In the genomic region with DNA sequence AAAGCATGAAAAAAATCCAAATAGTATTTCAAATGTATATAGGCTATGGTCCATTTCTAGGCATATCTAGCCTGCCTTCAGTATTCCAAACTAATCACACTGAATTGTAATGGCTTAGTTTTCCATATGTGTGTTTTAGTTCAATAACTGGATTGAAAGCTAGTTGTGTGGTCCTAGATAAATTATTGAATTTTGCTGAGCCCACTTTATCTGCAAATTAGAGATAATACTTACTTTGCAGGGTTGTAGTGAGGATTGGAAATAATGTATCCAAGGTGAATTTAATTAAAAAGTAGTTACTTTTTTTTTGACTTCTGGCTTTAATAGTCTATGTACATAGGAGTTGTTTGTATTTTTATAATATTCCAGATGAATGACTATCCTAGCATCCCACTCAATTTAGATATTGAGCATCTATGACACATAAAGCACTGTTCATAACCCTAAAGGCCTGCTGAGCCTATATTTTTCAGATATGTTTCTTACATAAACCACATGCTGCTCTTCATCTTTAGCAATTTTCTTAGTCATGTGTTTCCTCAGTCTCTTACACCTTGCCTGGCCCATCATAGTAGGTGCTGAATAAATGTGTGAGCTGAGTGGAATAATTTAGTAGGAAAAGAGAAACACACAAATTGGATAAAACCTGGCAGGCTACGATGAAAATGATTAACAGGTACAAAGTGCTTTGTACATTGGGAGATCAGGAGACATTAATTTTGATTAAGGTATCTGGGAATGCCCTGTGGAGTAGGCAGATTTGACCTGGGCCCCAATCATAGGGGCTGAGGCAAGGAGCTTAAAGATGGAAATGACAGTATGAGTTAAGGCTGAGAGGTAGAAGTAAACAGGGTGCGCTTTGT, we compare ENCODE assay signal across 8 cellular contexts. TPM values are rescaled to one million over a fixed set of nuclear protein-coding genes. Genes with fewer than 3 reads are reported as not detected.
DNase-seq lines count a peak whose midpoint lies in the region; ATAC-seq, FAIRE-seq and TF ChIP-seq lines count a peak whose summit lies in the region.

No MANE protein-coding gene starts in this region.

- peaks cover 7% of the 10 kb centered on the region for H3K36me3 Mint-ChIP-seq in activated CD8-positive, alpha-beta memory T cell treated with anti-CD3 and anti-CD28 coated beads, Interleukin-2, amount 10 ng/mL, durations not matched to agents 7 days and 5 days
- H3K36me3 Mint-ChIP-seq in activated T-helper 2 cell treated with anti-CD3 and anti-CD28 coated beads, Interferon-gamma antibody, Interleukin-2, Interleukin-4, amounts not matched to agents 10 μg/mL and 5 μg/mL and 100 μg/mL, durations not matched to agents 14 hours and 24 hours and 36 hours (ENCODE audit: low read depth) = peaks cover 3% of the 10 kb centered on the region

- intact Hi-C loops in activated T-helper 2 cell treated with anti-CD3 and anti-CD28 coated beads, Interferon-gamma antibody, Interleukin-2, Interleukin-4, amounts not matched to agents 10 μg/mL and 5 μg/mL and 100 μg/mL, durations not matched to agents 14 hours and 24 hours and 36 hours (cut with micrococcal nuclease) = loop anchor here (2.0 kb wide), 1 partner anchor 1657 kb away; the partner anchor contains the start of gene SLC16A7
- intact Hi-C loops in kidney (cut with DNase I) = no loop called here

- CTCF ChIA-PET in activated CD8-positive, alpha-beta memory T cell treated with anti-CD3 and anti-CD28 coated beads, Interleukin-2, amount 10 ng/mL, durations not matched to agents 7 days and 5 days (lab: Charles Lee) = interaction anchor here (0.9 to 1.6 kb wide), 2 partner anchors 107 to 138 kb away, joined by 3 to 5 read pairs; no protein-coding TSS in a partner anchor

- H3K27me3 Mint-ChIP-seq in activated CD8-positive, alpha-beta memory T cell treated with anti-CD3 and anti-CD28 coated beads, Interleukin-2, amount 10 ng/mL, durations not matched to agents 7 days and 5 days = no peaks in the 10 kb centered on the region
- no peaks in the 10 kb centered on the region for H3K27me3 Mint-ChIP-seq in activated T-helper 2 cell treated with anti-CD3 and anti-CD28 coated beads, Interferon-gamma antibody, Interleukin-2, Interleukin-4, amounts not matched to agents 10 μg/mL and 5 μg/mL and 100 μg/mL, durations not matched to agents 14 hours and 24 hours and 36 hours (ENCODE audit: low read depth)

- H3K9me3 Mint-ChIP-seq in activated CD8-positive, alpha-beta memory T cell treated with anti-CD3 and anti-CD28 coated beads, Interleukin-2, amount 10 ng/mL, durations not matched to agents 7 days and 5 days (ENCODE audit: low read depth) = no peaks in the 10 kb centered on the region
- H3K9me3 Mint-ChIP-seq in activated T-helper 2 cell treated with anti-CD3 and anti-CD28 coated beads, Interferon-gamma antibody, Interleukin-2, Interleukin-4, amounts not matched to agents 10 μg/mL and 5 μg/mL and 100 μg/mL, durations not matched to agents 14 hours and 24 hours and 36 hours = no peaks in the 10 kb centered on the region

- peaks cover 52% of the 10 kb centered on the region for H3K4me1 Mint-ChIP-seq in activated CD8-positive, alpha-beta memory T cell treated with anti-CD3 and anti-CD28 coated beads, Interleukin-2, amount 10 ng/mL, durations not matched to agents 7 days and 5 days
- peaks cover 41% of the 10 kb centered on the region for H3K4me1 Mint-ChIP-seq in activated T-helper 2 cell treated with anti-CD3 and anti-CD28 coated beads, Interferon-gamma antibody, Interleukin-2, Interleukin-4, amounts not matched to agents 10 μg/mL and 5 μg/mL and 100 μg/mL, durations not matched to agents 14 hours and 24 hours and 36 hours (ENCODE audit: low read depth)

- peak; percentile 2 for ATAC-seq in activated CD8-positive, alpha-beta memory T cell treated with anti-CD3 and anti-CD28 coated beads, Interleukin-2, amount 10 ng/mL, durations not matched to agents 7 days and 5 days
- ATAC-seq in GM18502 (IDR thresholded peaks at IDR 0.05; ENCODE audit: poor library complexity, unreplicated experiment) = no peak
- ATAC-seq in GM19324 (IDR thresholded peaks at IDR 0.05; ENCODE audit: low FRiP score, unreplicated experiment) = no peak

- no peaks in the 10 kb centered on the region for H3K27me3 ChIP-seq in thymus (ENCODE audit: control insufficient read depth, insufficient read depth)

- peak overlapping the region; percentile 81 for H3K4me3 Mint-ChIP-seq in activated CD8-positive, alpha-beta memory T cell treated with anti-CD3 and anti-CD28 coated beads, Interleukin-2, amount 10 ng/mL, durations not matched to agents 7 days and 5 days
- peak overlapping the region; percentile 89 for H3K4me3 Mint-ChIP-seq in activated T-helper 2 cell treated with anti-CD3 and anti-CD28 coated beads, Interferon-gamma antibody, Interleukin-2, Interleukin-4, amounts not matched to agents 10 μg/mL and 5 μg/mL and 100 μg/mL, durations not matched to agents 14 hours and 24 hours and 36 hours (ENCODE audit: low read depth)

- TF ChIP-seq CTCF in kidney (IDR thresholded peaks at IDR 0.05; ENCODE audit: borderline replicate concordance, extremely low read depth, insufficient read depth) = no peak
- TF ChIP-seq CTCF in GM10266 (IDR thresholded peaks at IDR 0.05; ENCODE audit: control insufficient read depth, insufficient read depth, low read depth, missing control alignments) = no peak

- H3K27ac ChIP-seq in kidney (ENCODE audit: low read depth in 2 of 2, low read length in 2 of 2) = peak overlapping the region in 1 of 2 donors; percentile 79
- peak overlapping the region; percentile 97 for H3K27ac ChIP-seq in thymus (ENCODE audit: low read depth)

- 86% methylated on average over 2 of the region's 2 CpGs for WGBS in thymus

- no peak overlapping the region for H3K9ac ChIP-seq in kidney (ENCODE audit: low read length in 2 of 2)

- H3K9me3 ChIP-seq in kidney (ENCODE audit: control insufficient read depth in 1 of 2, low read length in 2 of 2) = no peaks in the 10 kb centered on the region
- H3K9me3 ChIP-seq in thymus (ENCODE audit: control insufficient read depth) = no peaks in the 10 kb centered on the region

- H3K36me3 ChIP-seq in kidney (ENCODE audit: control insufficient read depth in 1 of 2, insufficient read depth in 2 of 2, low read length in 2 of 2) (no peaks in the 10 kb centered on the region), thymus (ENCODE audit: control insufficient read depth, insufficient read depth) (no peaks in the 10 kb centered on the region)

- no peak for FAIRE-seq in kidney (lab: Jason Lieb, UNC)

- no peak for DNase-seq in activated CD8-positive, alpha-beta memory T cell treated with anti-CD3 and anti-CD28 coated beads, Interleukin-2, amount 10 ng/mL, durations not matched to agents 7 days and 5 days
- DNase-seq in activated CD8-positive, alpha-beta memory T cell treated with anti-CD3 and anti-CD28 coated beads, Interleukin-2, amount 50 U/mL, for 4 hours = no peak
- DNase-seq in activated T-helper 2 cell treated with anti-CD3 and anti-CD28 coated beads, Interferon-gamma antibody, Interleukin-2, Interleukin-4, amounts not matched to agents 10 μg/mL and 5 μg/mL and 100 μg/mL, durations not matched to agents 14 hours and 24 hours and 36 hours (ENCODE audit: low spot score) = no peak
- no peak for DNase-seq in kidney
- DNase-seq in GM10266 (ENCODE audit: extremely low spot score) = no peak

- H3K4me1 ChIP-seq in kidney (ENCODE audit: control insufficient read depth in 1 of 2, insufficient read depth in 1 of 2, low read depth in 1 of 2, low read length in 2 of 2) = peaks cover 0 to 6% of the 10 kb centered on the region in 2 donors
- peaks cover 21% of the 10 kb centered on the region for H3K4me1 ChIP-seq in thymus (ENCODE audit: control insufficient read depth, insufficient read depth, low read length)

- H3K4me3 ChIP-seq in kidney (ENCODE audit: low read length in 2 of 2) = peak overlapping the region; percentile 81 to 87
- H3K4me3 ChIP-seq in thymus (ENCODE audit: low read length) = peak overlapping the region; percentile 79

- H3K27ac Mint-ChIP-seq in activated CD8-positive, alpha-beta memory T cell treated with anti-CD3 and anti-CD28 coated beads, Interleukin-2, amount 10 ng/mL, durations not matched to agents 7 days and 5 days = peak overlapping the region; percentile 100
- peak overlapping the region; percentile 97 for H3K27ac Mint-ChIP-seq in activated T-helper 2 cell treated with anti-CD3 and anti-CD28 coated beads, Interferon-gamma antibody, Interleukin-2, Interleukin-4, amounts not matched to agents 10 μg/mL and 5 μg/mL and 100 μg/mL, durations not matched to agents 14 hours and 24 hours and 36 hours

RNA-seq across cellular contexts. Expression of gene ATP23, which starts 1.1 kb away (rescaled TPM):
- total RNA-seq in activated CD8-positive, alpha-beta memory T cell treated with anti-CD3 and anti-CD28 coated beads, Interleukin-2, amount 10 ng/mL, durations not matched to agents 7 days and 5 days = 10 to 100 TPM; 14.8 to 21.0 TPM
- 10.8 and 12.7 TPM in 2 replicates for total RNA-seq in activated T-helper 2 cell treated with anti-CD3 and anti-CD28 coated beads, Interferon-gamma antibody, Interleukin-2, Interleukin-4, amounts not matched to agents 10 μg/mL and 5 μg/mL and 100 μg/mL, durations not matched to agents 14 hours and 24 hours and 36 hours
- total RNA-seq in kidney = 3.7 TPM
- polyA plus RNA-seq in kidney (ENCODE audit: insufficient read depth, low read depth, low replicate concordance) (13.1 TPM), thymus (15.6 TPM)
